ENCODE assay signal across 9 cellular contexts in the genomic region with DNA sequence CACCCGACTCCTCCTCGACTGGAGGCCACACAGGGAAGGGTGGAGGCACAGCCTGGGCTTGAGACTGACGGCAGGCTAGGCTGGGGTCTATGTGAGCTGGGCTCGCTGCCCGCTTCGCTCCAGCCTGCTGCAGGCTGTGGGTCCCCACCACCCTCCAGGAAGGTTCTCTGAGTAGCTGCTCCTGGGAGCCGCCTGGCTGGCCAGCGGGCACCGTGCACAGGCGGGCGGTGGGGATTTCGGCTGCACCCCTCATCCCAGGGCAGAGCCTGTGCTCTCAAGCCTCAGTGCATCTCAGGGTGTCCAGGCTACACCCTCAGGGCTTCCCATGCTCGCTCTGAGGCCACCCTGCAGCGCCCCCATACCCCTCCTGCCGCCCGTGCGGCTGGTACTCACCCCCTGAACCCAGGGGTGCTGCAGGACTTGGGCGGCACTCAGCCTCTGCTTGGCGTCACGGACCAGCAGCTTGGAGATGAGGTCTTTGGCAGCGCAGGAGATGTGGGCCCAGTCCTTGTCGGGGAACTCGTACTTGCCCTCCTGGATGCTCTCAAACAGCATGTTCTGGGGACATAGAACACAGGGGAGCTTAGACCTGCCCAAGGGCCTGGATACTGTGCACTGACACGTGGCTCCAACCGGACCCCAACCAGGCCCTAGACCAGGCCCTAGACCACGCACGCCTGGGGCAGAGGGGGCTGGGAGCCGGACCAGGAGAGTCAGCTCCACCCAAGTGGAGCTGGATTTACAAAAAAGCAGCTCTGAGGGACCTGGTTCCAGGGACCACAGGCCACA. TPM values are rescaled to one million over a fixed set of nuclear protein-coding genes. Genes with fewer than 3 reads are reported as not detected.
DNase-seq lines count a peak whose midpoint lies in the region; ATAC-seq, FAIRE-seq and TF ChIP-seq lines count a peak whose summit lies in the region.
"Had no signal": no experiment of that assay in that cellular context is flagged by ENCODE, and none has a peak within 500 bp of the region (broad histone marks: within the 10 kb centered on the region; RNA-seq: fewer than 3 reads in every experiment).

No MANE protein-coding gene starts in this region.

- peaks cover 6% of the 10 kb centered on the region for H4K20me1 ChIP-seq in GM23338 (replicated peaks; ENCODE audit: insufficient read depth)

- intact Hi-C loops in heart right ventricle (cut with DNase I), result no loop called here

- H3K27me3 ChIP-seq in GM23338 (ENCODE audit: insufficient read depth), result no peaks in the 10 kb centered on the region
- H3K27me3 ChIP-seq in heart right ventricle, result no peaks in the 10 kb centered on the region
- H3K27me3 ChIP-seq in small intestine (ENCODE audit: control insufficient read depth in 2 of 2, insufficient read depth in 2 of 2, low read length in 2 of 2), result no peaks in the 10 kb centered on the region

- H3K27ac ChIP-seq in GM23338 (ENCODE audit: low read depth), result peak overlapping the region; percentile 90
- H3K27ac ChIP-seq in heart right ventricle, result peak overlapping the region; percentile 77 to 100 (median 90)
- peak overlapping the region; percentile 76 to 92 for H3K27ac ChIP-seq in small intestine (ENCODE audit: low read depth in 1 of 2, low read length in 1 of 2)

- H3K36me3 ChIP-seq in GM23338 (ENCODE audit: insufficient read depth), result peaks cover 8% of the 10 kb centered on the region; the same call in 1 of the 2 replicates
- peaks cover 0 to 80% (median 37%) of the 10 kb centered on the region in 9 donors for H3K36me3 ChIP-seq in heart right ventricle
- peaks cover 18 to 24% of the 10 kb centered on the region in 2 donors for H3K36me3 ChIP-seq in small intestine (ENCODE audit: control insufficient read depth in 2 of 2, insufficient read depth in 2 of 2, low read length in 2 of 2)

- H3K9me2 ChIP-seq in GM23338 (ENCODE audit: insufficient read depth), result no peaks in the 10 kb centered on the region

- H2AFZ ChIP-seq in GM23338, result no peak overlapping the region

- H3K4me2 ChIP-seq in GM23338, result peak overlapping the region; percentile 80; the same call in 1 of the 2 replicates

- DNase-seq in GM23338 (ENCODE audit: low spot score), result no peak
- no peak for DNase-seq in WTC11 (ENCODE audit: low spot score)
- peak in 1 of 2 donors; percentile 16 for DNase-seq in heart right ventricle
- no peak for DNase-seq in small intestine
- DNase-seq in HTR-8/SVneo (ENCODE audit: insufficient read length, low spot score), result no peak
- no peak for DNase-seq in NCI-H82 (lab: John Stamatoyannopoulos, UW)
- DNase-seq in globus pallidus (ENCODE audit: low spot score), result no peak
- DNase-seq: NCI-H524 had no signal

- H3K9me3 ChIP-seq in heart right ventricle, result peaks cover 0 to 8% (median 2%) of the 10 kb centered on the region in 11 donors
- no peaks in the 10 kb centered on the region for H3K9me3 ChIP-seq in small intestine (ENCODE audit: control insufficient read depth, low read depth)

- TF ChIP-seq CTCF in GM23338 (conservative IDR thresholded peaks at IDR 0.05; ENCODE audit: low read depth in 2 of 2) (no peak), WTC11 (IDR thresholded peaks at IDR 0.05) (no peak), heart right ventricle (IDR thresholded peaks at IDR 0.05) (no peak)

- H3K27me3 Mint-ChIP-seq in GM23338 (ENCODE audit: insufficient read depth, low read depth, poor library complexity) (peaks cover 18% of the 10 kb centered on the region), WTC11 (ENCODE audit: low read depth) (peaks cover 2% of the 10 kb centered on the region; the same call in 1 of the 2 replicates)

- 0 out of 2 replicates have a peak, but pooled peaks cover 3% of the 10 kb centered on the region for H3K79me2 ChIP-seq in GM23338 (replicated peaks; ENCODE audit: insufficient read depth)

- H3K27ac Mint-ChIP-seq in GM23338 (no peak overlapping the region; the same call in 1 of the 2 replicates), WTC11 (0 out of 2 replicates have a peak overlapping the region, but pooled peaks have one; percentile 32)

- FAIRE-seq in small intestine (lab: Jason Lieb, UNC), result no peak
- FAIRE-seq in HTR-8/SVneo (lab: Jason Lieb, UNC), result no peak

- H3K9me3 Mint-ChIP-seq in GM23338 (peaks cover 7% of the 10 kb centered on the region; the same call in 2 of the 3 replicates), WTC11 (no peaks in the 10 kb centered on the region)

- H3K4me1 ChIP-seq in GM23338 (ENCODE audit: insufficient read depth) (peaks cover 15% of the 10 kb centered on the region), heart right ventricle (peaks cover 52 to 68% (median 64%) of the 10 kb centered on the region in 9 donors), small intestine (ENCODE audit: control insufficient read depth in 2 of 2, insufficient read depth in 1 of 2, low read depth in 1 of 2, low read length in 1 of 2) (peaks cover 3 to 9% of the 10 kb centered on the region in 2 donors)

- H3K36me3 Mint-ChIP-seq in GM23338 (ENCODE audit: low read depth) (peaks cover 20% of the 10 kb centered on the region; the same call in 2 of the 3 replicates), WTC11 (peaks cover 10% of the 10 kb centered on the region; the same call in 1 of the 2 replicates)

- H3K4me3 ChIP-seq in GM23338, result no peak overlapping the region
- H3K4me3 ChIP-seq in heart right ventricle, result peak overlapping the region in 3 of 10 donors; percentile 35 to 53 (median 41)
- no peak overlapping the region for H3K4me3 ChIP-seq in small intestine (ENCODE audit: low read depth in 1 of 2, low read length in 2 of 2)

- POLR2A ChIA-PET in WTC11 (lab: Charles Lee), result no interaction called here

- ATAC-seq in GM23338, result no peak
- ATAC-seq in WTC11, result no peak
- peak in 2 of 8 donors; percentile 5 to 7 for ATAC-seq in heart right ventricle
- no peak for ATAC-seq in GM21515 (IDR thresholded peaks at IDR 0.05; ENCODE audit: unreplicated experiment)

- H3F3A ChIP-seq in GM23338 (replicated peaks; ENCODE audit: low read depth), result peaks cover 31% of the 10 kb centered on the region

- CTCF ChIA-PET in WTC11 (lab: Charles Lee), result interaction anchor here (2.1 kb wide), 1 partner anchor 11 kb away, joined by 13 read pairs; a partner anchor contains a TSS

- H3K4me3 Mint-ChIP-seq in GM23338 (no peak overlapping the region; the same call in 2 of the 3 replicates), WTC11 (peak overlapping the region; percentile 36; the same call in 1 of the 2 replicates)

- H3K4me1 Mint-ChIP-seq in GM23338 (peaks cover 9% of the 10 kb centered on the region; the same call in 2 of the 3 replicates), WTC11 (peaks cover 7% of the 10 kb centered on the region; the same call in 1 of the 2 replicates)

- 78 to 83% methylated on average over 28 of the region's 28 CpGs for WGBS in heart right ventricle, 2 donors
- 90 to 92% (median 91%) methylated on average over 27 to 28 of the region's 28 CpGs for WGBS in small intestine, 3 donors

TF ChIP-seq in GM23338, 12 proteins besides CTCF, POLR2A, EP300 and RAD21 (continues in another document):
- TF ChIP-seq STAT1 (IDR thresholded peaks at IDR 0.05; ENCODE audit: unreplicated experiment), result no peak
- TF ChIP-seq JUNB (IDR thresholded peaks at IDR 0.05; ENCODE audit: unreplicated experiment), result no peak
- TF ChIP-seq ZNF331 (CRISPR knock-in tag; IDR thresholded peaks at IDR 0.05; ENCODE audit: low read depth), result no peak

TF ChIP-seq in WTC11, 78 proteins besides CTCF, POLR2A, EP300 and RAD21 (continues in another document):
- TF ChIP-seq IRF2 (CRISPR knock-in tag; IDR thresholded peaks at IDR 0.05; ENCODE audit: borderline replicate concordance, low read depth), result no peak
- TF ChIP-seq, protein P1, sequence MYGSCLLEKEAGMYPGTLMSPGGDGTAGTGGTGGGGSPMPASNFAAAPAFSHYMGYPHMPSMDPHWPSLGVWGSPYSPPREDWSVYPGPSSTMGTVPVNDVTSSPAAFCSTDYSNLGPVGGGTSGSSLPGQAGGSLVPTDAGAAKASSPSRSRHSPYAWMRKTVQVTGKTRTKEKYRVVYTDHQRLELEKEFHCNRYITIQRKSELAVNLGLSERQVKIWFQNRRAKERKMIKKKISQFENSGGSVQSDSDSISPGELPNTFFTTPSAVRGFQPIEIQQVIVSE (CRISPR knock-in tag; IDR thresholded peaks at IDR 0.05; ENCODE audit: borderline replicate concordance), result no peak

RNA-seq across cellular contexts. Expression of a gene that starts 10.2 kb away (rescaled TPM):
- 123 and 159 TPM in 2 replicates for total RNA-seq in GM23338 (2014; rRNA removed; shearing (Covaris generic))
- polyA plus RNA-seq in GM23338 (2016; fragmentation: Nextera tagmentation; extraction: Ambion mirVana) (71.0 and 106 TPM in 2 replicates), heart right ventricle (100 to 1,000 TPM; 144 to 189 TPM), small intestine (10 to 100 TPM; 47.6 to 97.7 (median 80.1) TPM)
- total RNA-seq in WTC11 (2021) (150 to 165 TPM (median 163 TPM) in 3 replicates), heart right ventricle (100 to 1,000 TPM; 107 to 260 (median 144) TPM)

RNA-seq across cellular contexts. Expression of a gene that starts 25.3 kb away (rescaled TPM):
- total RNA-seq in GM23338 (2014; rRNA removed; shearing (Covaris generic)), result 106 and 130 TPM in 2 replicates
- polyA plus RNA-seq in GM23338 (2016; fragmentation: Nextera tagmentation; extraction: Ambion mirVana) (23.8 and 27.2 TPM in 2 replicates), heart right ventricle (10 to 100 TPM; 42.8 to 55.2 TPM), small intestine (10 to 100 TPM; 32.7 to 60.9 (median 45.2) TPM)
- total RNA-seq in WTC11 (2021) (106 to 148 TPM (median 145 TPM) in 3 replicates), heart right ventricle (10 to 100 TPM; 45.1 to 70.4 (median 56.6) TPM)

RNA-seq across cellular contexts. Expression of a gene that starts 55.3 kb away (rescaled TPM):
- total RNA-seq in GM23338 (2014; rRNA removed; shearing (Covaris generic)), result 5.9 and 9.4 TPM in 2 replicates
- 2.9 TPM in 2 replicates for polyA plus RNA-seq in GM23338 (2016; fragmentation: Nextera tagmentation; extraction: Ambion mirVana)
- 8.1 to 9.8 TPM (median 9.6 TPM) in 3 replicates for total RNA-seq in WTC11 (2021)
- 10 to 100 TPM; 10.0 to 30.5 (median 16.2) TPM for total RNA-seq in heart right ventricle
- polyA plus RNA-seq in heart right ventricle, result 10 to 100 TPM in 1 of 2 donors, 1 to 10 TPM in 1; 8.9 to 12.8 TPM
- 10 to 100 TPM in 2 of 3 donors, 1 to 10 TPM in 1; 7.6 to 16.3 (median 12.7) TPM for polyA plus RNA-seq in small intestine

RNA-seq across cellular contexts. Expression of a gene that starts 55.9 kb away (rescaled TPM):
- 2.2 and 2.6 TPM in 2 replicates for total RNA-seq in GM23338 (2014; rRNA removed; shearing (Covaris generic))
- polyA plus RNA-seq in GM23338 (2016; fragmentation: Nextera tagmentation; extraction: Ambion mirVana) (0.57 and 0.82 TPM in 2 replicates), heart right ventricle (10 to 100 TPM in 1 of 2 donors, 1 to 10 TPM in 1; 8.6 to 13.1 TPM), small intestine (1 to 10 TPM; 3.5 to 5.8 (median 4.8) TPM)
- total RNA-seq in WTC11 (2021) (0.73 to 1.9 TPM (median 1.8 TPM) in 3 replicates), heart right ventricle (1 to 10 TPM; 1.2 to 6.5 (median 2.2) TPM)
